Comparison of ENCODE assay signal across 1 cellular context in genomic region chr17:55314784-55315491, GRCh38.
TF ChIP-seq lines count a peak whose summit lies in the region.

No MANE protein-coding gene starts in this region.

TF ChIP-seq in HepG2, 621 proteins besides CTCF, POLR2A, EP300 and RAD21 (continues in another document):
- TF ChIP-seq ZMAT5 (CRISPR knock-in tag; IDR thresholded peaks at IDR 0.05; ENCODE audit: borderline replicate concordance, low read depth) (no peak), ZNF713 (CRISPR knock-in tag; IDR thresholded peaks at IDR 0.05) (no peak), TEAD2 (CRISPR knock-in tag; IDR thresholded peaks at IDR 0.05) (no peak), SUZ12 (IDR thresholded peaks at IDR 0.05; ENCODE audit: low read depth, low read length) (no peak), ZNF674 (CRISPR knock-in tag; IDR thresholded peaks at IDR 0.05; ENCODE audit: low read depth) (no peak), ESRRA (CRISPR knock-in tag; IDR thresholded peaks at IDR 0.05; ENCODE audit: low read depth) (no peak), NFATC3 (CRISPR knock-in tag; IDR thresholded peaks at IDR 0.05) (no peak), SMC3 (IDR thresholded peaks at IDR 0.05; ENCODE audit: low read length) (no peak), ZSCAN25 (CRISPR knock-in tag; IDR thresholded peaks at IDR 0.05) (0 out of 2 replicates have a peak, but pooled peaks have one; percentile 30), ZNF7 (CRISPR knock-in tag; IDR thresholded peaks at IDR 0.05) (no peak), KMT2A (CRISPR knock-in tag; IDR thresholded peaks at IDR 0.05) (no peak), KLF15 (CRISPR knock-in tag; IDR thresholded peaks at IDR 0.05; ENCODE audit: borderline replicate concordance) (no peak), MTA1 (CRISPR knock-in tag; IDR thresholded peaks at IDR 0.05; ENCODE audit: borderline replicate concordance) (no peak), KLF13 (CRISPR knock-in tag; IDR thresholded peaks at IDR 0.05) (no peak), E2F2 (CRISPR knock-in tag; IDR thresholded peaks at IDR 0.05; ENCODE audit: borderline replicate concordance) (no peak), PTBP1 (IDR thresholded peaks at IDR 0.05; ENCODE audit: low read depth, low read length, poor library complexity, severe bottlenecking) (no peak), AKAP8 (CRISPR knock-in tag; IDR thresholded peaks at IDR 0.05) (0 out of 2 replicates have a peak, but pooled peaks have one; percentile 40), RXRA (CRISPR knock-in tag; IDR thresholded peaks at IDR 0.05) (no peak), ZNF660 (CRISPR knock-in tag; IDR thresholded peaks at IDR 0.05; ENCODE audit: borderline replicate concordance, low read depth) (no peak), STAT6 (CRISPR knock-in tag; IDR thresholded peaks at IDR 0.05; ENCODE audit: borderline replicate concordance) (no peak), UBTF (CRISPR knock-in tag; IDR thresholded peaks at IDR 0.05) (no peak), ZBTB33 (CRISPR knock-in tag; IDR thresholded peaks at IDR 0.05) (no peak), PCBP1 (IDR thresholded peaks at IDR 0.05; ENCODE audit: borderline replicate concordance, low read depth, low read length) (no peak), ZBTB26 (CRISPR knock-in tag; IDR thresholded peaks at IDR 0.05; ENCODE audit: borderline replicate concordance) (no peak), ZNF224 (CRISPR knock-in tag; IDR thresholded peaks at IDR 0.05) (no peak), PAXIP1 (CRISPR knock-in tag; conservative IDR thresholded peaks at IDR 0.05) (no peak), NR2F1 (CRISPR knock-in tag; IDR thresholded peaks at IDR 0.05) (no peak), FUBP1 (CRISPR knock-in tag; IDR thresholded peaks at IDR 0.05; ENCODE audit: borderline replicate concordance) (no peak), SOX13 (IDR thresholded peaks at IDR 0.05) (no peak), SOX13 (CRISPR knock-in tag; conservative IDR thresholded peaks at IDR 0.05 in 1 of 2, IDR thresholded peaks at IDR 0.05 in 1 of 2) (no peak), ZNF605 (CRISPR knock-in tag; IDR thresholded peaks at IDR 0.05) (no peak), ZNF33A (CRISPR knock-in tag; IDR thresholded peaks at IDR 0.05; ENCODE audit: borderline replicate concordance) (no peak), ZSCAN12 (CRISPR knock-in tag; IDR thresholded peaks at IDR 0.05) (no peak), RFX3 (CRISPR knock-in tag; IDR thresholded peaks at IDR 0.05) (no peak), NKX3-1 (CRISPR knock-in tag; IDR thresholded peaks at IDR 0.05) (0 out of 2 replicates have a peak, but pooled peaks have one; percentile 40), ZNF513 (CRISPR knock-in tag; conservative IDR thresholded peaks at IDR 0.05) (no peak), TEAD3 (CRISPR knock-in tag; optimal IDR thresholded peaks at IDR 0.05; ENCODE audit: borderline replicate concordance) (no peak), POLR2AphosphoS2 (IDR thresholded peaks at IDR 0.05; ENCODE audit: low read depth, low read length) (peak; percentile 14; the same call in 1 of the 2 replicates), PITX1 (CRISPR knock-in tag; IDR thresholded peaks at IDR 0.05) (no peak), NPAS2 (CRISPR knock-in tag; IDR thresholded peaks at IDR 0.05; ENCODE audit: borderline replicate concordance) (no peak), ZFP37 (CRISPR knock-in tag; IDR thresholded peaks at IDR 0.05; ENCODE audit: borderline replicate concordance) (0 out of 2 replicates have a peak, but pooled peaks have one; percentile 19), SNAPC2 (CRISPR knock-in tag; IDR thresholded peaks at IDR 0.05) (no peak), KDM5A (IDR thresholded peaks at IDR 0.05; ENCODE audit: borderline replicate concordance, low read length) (no peak), TBX2 (CRISPR knock-in tag; IDR thresholded peaks at IDR 0.05; ENCODE audit: borderline replicate concordance) (no peak), AGO2 (optimal IDR thresholded peaks at IDR 0.05; ENCODE audit: low read depth, low read length) (no peak), THYN1 (CRISPR knock-in tag; IDR thresholded peaks at IDR 0.05; ENCODE audit: borderline replicate concordance, low read depth) (no peak), TFAP4 (IDR thresholded peaks at IDR 0.05; ENCODE audit: borderline replicate concordance, low read depth) (no peak), POLR2G (IDR thresholded peaks at IDR 0.05; ENCODE audit: low read depth, low read length) (peak; percentile 30), ZC3H13 (CRISPR knock-in tag; IDR thresholded peaks at IDR 0.05) (peak; percentile 32; the same call in 1 of the 2 replicates)
